8 cellular contexts compared by ENCODE assay signal in genomic region chr9:136328011-136328621, GRCh38.
DNase-seq lines count a peak whose midpoint lies in the region; ATAC-seq lines count a peak whose summit lies in the region.

No MANE protein-coding gene starts in this region.

- peak overlapping the region; percentile 65 for H3K4me3 Mint-ChIP-seq in activated T-cell treated with anti-CD3 and anti-CD28 coated beads, Interleukin-2, amount 50 U/mL, for 24 hours

- H3K36me3 ChIP-seq in iPS DF 6.9 (ENCODE audit: control insufficient read depth, insufficient read depth, low read length) (no peaks in the 10 kb centered on the region), subcutaneous abdominal adipose tissue (ENCODE audit: control insufficient read depth in 5 of 5, insufficient read depth in 5 of 5, low read length in 5 of 5) (peaks cover 0 to 5% (median 0%) of the 10 kb centered on the region in 5 donors)

- H3K4me1 ChIP-seq in iPS DF 6.9 (ENCODE audit: control insufficient read depth, insufficient read depth, low read length) (peaks cover 9% of the 10 kb centered on the region), subcutaneous abdominal adipose tissue (ENCODE audit: control insufficient read depth in 5 of 5, insufficient read depth in 5 of 5, low read length in 5 of 5) (peaks cover 0 to 28% (median 27%) of the 10 kb centered on the region in 5 donors)

- H3K27ac ChIP-seq in iPS DF 6.9 (ENCODE audit: low read length): no peak overlapping the region
- H3K27ac ChIP-seq in subcutaneous abdominal adipose tissue (ENCODE audit: low read depth, low read length): no peak overlapping the region

- H3K27me3 Mint-ChIP-seq in activated T-cell treated with anti-CD3 and anti-CD28 coated beads, Interleukin-2, amount 50 U/mL, for 24 hours: no peaks in the 10 kb centered on the region

- no peak overlapping the region for H3K27ac Mint-ChIP-seq in activated T-cell treated with anti-CD3 and anti-CD28 coated beads, Interleukin-2, amount 50 U/mL, for 24 hours

- WGBS in iPS DF 6.9 (ENCODE audit: insufficient coverage, insufficient read length): no CpG with 5 or more reads among the region's 13 CpGs

- DNase-seq in NCI-H2227 (lab: John Stamatoyannopoulos, UW; ENCODE audit: unreplicated experiment) (peak; percentile 25), NCI-H2227 treated with DMSO at 0.1 percent for 48 hours (lab: John Stamatoyannopoulos, UW) (no peak), iPS DF 6.9 (ENCODE audit: low read depth, low spot score) (no peak), ecto neural progenitor cell (ENCODE audit: low spot score) (no peak), iPS-NIHi7 (ENCODE audit: extremely low spot score) (no peak)
- DNase-seq in activated T-cell treated with anti-CD3 and anti-CD28 coated beads, Interleukin-2, amount 50 U/mL, for 24 hours: peak; percentile 50

- ATAC-seq in HG03442 (IDR thresholded peaks at IDR 0.05; ENCODE audit: unreplicated experiment): no peak

- H3K27me3 ChIP-seq in iPS DF 6.9 (ENCODE audit: control insufficient read depth, insufficient read depth, low read length) (no peaks in the 10 kb centered on the region), subcutaneous abdominal adipose tissue (ENCODE audit: control insufficient read depth in 5 of 5, insufficient read depth in 4 of 5, low read length in 5 of 5) (peaks cover 0 to 25% (median 12%) of the 10 kb centered on the region in 5 donors)

- no peaks in the 10 kb centered on the region for H3K36me3 Mint-ChIP-seq in activated T-cell treated with anti-CD3 and anti-CD28 coated beads, Interleukin-2, amount 50 U/mL, for 24 hours (ENCODE audit: low read depth)

- peaks cover 8% of the 10 kb centered on the region for H3K4me1 Mint-ChIP-seq in activated T-cell treated with anti-CD3 and anti-CD28 coated beads, Interleukin-2, amount 50 U/mL, for 24 hours (ENCODE audit: low read depth)

- H3K4me3 ChIP-seq in iPS DF 6.9 (ENCODE audit: low read length) (peak overlapping the region; percentile 24; the same call in 1 of the 2 replicates), subcutaneous abdominal adipose tissue (ENCODE audit: low read depth in 1 of 5, low read length in 5 of 5) (peak overlapping the region in 4 of 5 donors; percentile 45 to 66 (median 58))

- H3K9me3 Mint-ChIP-seq in activated T-cell treated with anti-CD3 and anti-CD28 coated beads, Interleukin-2, amount 50 U/mL, for 24 hours: no peaks in the 10 kb centered on the region

- H3K9ac ChIP-seq in subcutaneous abdominal adipose tissue (ENCODE audit: low read length in 5 of 5): peak overlapping the region in 3 of 5 donors; percentile 63 to 77 (median 76)

- H3K9me3 ChIP-seq in iPS DF 6.9 (ENCODE audit: control insufficient read depth, insufficient read depth, low read length) (no peaks in the 10 kb centered on the region), subcutaneous abdominal adipose tissue (ENCODE audit: control insufficient read depth in 5 of 5, low read length in 5 of 5) (no peaks in the 10 kb centered on the region)

Comparison
In these comparisons a context has a peak if more than half of its experiments do, and no peak if none do; other contexts are left out.
1. DNase-seq: peak in NCI-H2227 (single experiment) and activated T-cell treated with anti-CD3 and anti-CD28 coated beads, Interleukin-2, amount 50 U/mL, for 24 hours (single experiment); none in NCI-H2227 treated with DMSO at 0.1 percent for 48 hours (single experiment), iPS DF 6.9 (single experiment), ecto neural progenitor cell (single experiment) and iPS-NIHi7 (single experiment).